ENCODE assay signal across 9 cellular contexts in genomic region chr2:231900486-231900942, GRCh38. TPM values are rescaled to one million over a fixed set of nuclear protein-coding genes. Genes with fewer than 3 reads are reported as not detected.
DNase-seq lines count a peak whose midpoint lies in the region; ATAC-seq, FAIRE-seq and TF ChIP-seq lines count a peak whose summit lies in the region.
"Had no signal": no experiment of that assay in that cellular context is flagged by ENCODE, and none has a peak within 500 bp of the region (broad histone marks: within the 10 kb centered on the region; RNA-seq: fewer than 3 reads in every experiment).

No MANE protein-coding gene starts in this region.

- intact Hi-C loops in Calu3 (cut with micrococcal nuclease; ENCODE audit: unreplicated experiment) (no loop called here), K562 (cut with micrococcal nuclease) (loop anchor here (10.0 kb wide), 1 partner anchor 46 kb away; no protein-coding TSS in a partner anchor)

- peak; percentile 80 for FAIRE-seq in K562 (lab: Jason Lieb, UNC)

- no peaks in the 10 kb centered on the region for H3K9me3 ChIP-seq in K562 (replicated peaks; ENCODE audit: control insufficient read depth, insufficient read depth, low read depth, low read length)

- H3K9me1 ChIP-seq in K562 (ENCODE audit: control insufficient read depth, insufficient read depth, low read length): no peaks in the 10 kb centered on the region

- TF ChIP-seq RAD21 in K562 (CRISPR knock-in tag; conservative IDR thresholded peaks at IDR 0.05 in 1 of 2, IDR thresholded peaks at IDR 0.05 in 1 of 2): peak; percentile 53 to 74

- DNase-seq in Calu3 (peak; percentile 95), HUDEP-2 (lab: John Stamatoyannopoulos, UW; ENCODE audit: unreplicated experiment in 76 of 76) (peak in 70 of 76 experiments; percentile 2 to 88 (median 59)), T-helper 9 cell (peak; percentile 46), K562 (ENCODE audit: extremely low read depth in 1 of 4, low spot score in 3 of 4) (peak; percentile 77 to 86 (median 78)), immature natural killer cell (peak; percentile 29 to 37 (median 30)), dedifferentiated amniotic fluid mesenchymal stem cell (ENCODE audit: extremely low spot score) (no peak), epidermal melanocyte (ENCODE audit: insufficient read length, low spot score) (no peak)
- DNase-seq in stimulated activated CD4-positive, alpha-beta T cell treated with anti-CD3 and anti-CD28 coated beads, Interleukin-15, amount 100 ng/mL, for 1 hour (ENCODE audit: low read depth in 1 of 2, low spot score in 1 of 2): peak; percentile 11 to 34

- H3K27ac ChIP-seq in K562 (ENCODE audit: extremely low read depth, low read depth, low read length): no peak overlapping the region

- peak overlapping the region; percentile 43; the same call in 1 of the 2 replicates for H3K4me2 ChIP-seq in K562 (ENCODE audit: insufficient read depth, low read length)

- H3K4me3 Mint-ChIP-seq in Calu3 (ENCODE audit: low read depth, unreplicated experiment): peak overlapping the region; percentile 45
- no peak overlapping the region for H3K4me3 Mint-ChIP-seq in immature natural killer cell
- H3K4me3 Mint-ChIP-seq: IgD-negative memory B cell had no signal

- H3K27me3 ChIP-seq in K562 (ENCODE audit: control insufficient read depth in 2 of 2, insufficient read depth in 2 of 2, low read length in 2 of 2): peaks cover 0 to 8% of the 10 kb centered on the region in 2 experiments; a peak in 2 of 5 replicates

- no peak for TF ChIP-seq POLR2A in K562 (conservative IDR thresholded peaks at IDR 0.05)

- POLR2A ChIA-PET in K562 (lab: Yijun Ruan, JAX): interaction anchor here (0.6 to 1.2 kb wide), 7 partner anchors 9 to 558 kb away, joined by 3 to 7 read pairs (median 4); no protein-coding TSS in a partner anchor

- peaks cover 15% of the 10 kb centered on the region for H3K4me1 Mint-ChIP-seq in Calu3 (ENCODE audit: low read depth, unreplicated experiment)
- no peaks in the 10 kb centered on the region for H3K4me1 Mint-ChIP-seq in immature natural killer cell
- H3K4me1 Mint-ChIP-seq: IgD-negative memory B cell had no signal

- BruUV-seq in Calu3 (replicated peaks; lab: Mats Ljungman, UMichigan): no TSS peak
- no TSS peak for BruUV-seq in K562 (replicated peaks; lab: Mats Ljungman, UMichigan)

- peak; percentile 88 for TF ChIP-seq CTCF in Calu3 (IDR thresholded peaks at IDR 0.05; ENCODE audit: unreplicated experiment)
- peak; percentile 79 to 97 (median 82) for TF ChIP-seq CTCF in K562 (IDR thresholded peaks at IDR 0.05 in 2 of 3, conservative IDR thresholded peaks at IDR 0.05 in 1 of 3; ENCODE audit: insufficient read depth in 2 of 3, low read depth in 1 of 3, low read length in 3 of 3)

- CTCF ChIA-PET in Calu3 (lab: Charles Lee) (interaction anchor here (0.6 to 2.6 kb wide), 6 partner anchors 17 to 348 kb away, joined by 3 to 10 read pairs (median 4); no protein-coding TSS in a partner anchor), K562 (lab: Yijun Ruan, JAX; ENCODE audit: low intra/inter-chr PET ratio) (interaction anchor here (0.6 to 1.4 kb wide), 3 partner anchors 223 to 540 kb away, joined by 3 to 4 read pairs (median 3); no protein-coding TSS in a partner anchor)

- peaks cover 0 to 14% of the 10 kb centered on the region in 2 experiments; a peak in 2 of 5 replicates for H3K4me1 ChIP-seq in K562 (replicated peaks in 1 of 2; ENCODE audit: control insufficient read depth in 2 of 2, insufficient read depth in 2 of 2, low read length in 2 of 2)

- in situ Hi-C loops in K562 (cut with MboI): loop anchor here (10.0 kb wide), 2 partner anchors 394 to 614 kb away; no protein-coding TSS in a partner anchor

- peak; percentile 99 for ATAC-seq in K562

- no peak overlapping the region for H3K4me3 ChIP-seq in K562

- H3K79me2 ChIP-seq in K562 (ENCODE audit: control insufficient read depth, insufficient read depth, low read length): no peaks in the 10 kb centered on the region

- H3K27me3 Mint-ChIP-seq in Calu3 (ENCODE audit: unreplicated experiment): peaks cover 27% of the 10 kb centered on the region
- H3K27me3 Mint-ChIP-seq in immature natural killer cell (ENCODE audit: low read depth in 3 of 3): peaks cover 0 to 3% (median 1%) of the 10 kb centered on the region in 3 donors

- peaks cover 9% of the 10 kb centered on the region for H3K36me3 Mint-ChIP-seq in Calu3 (ENCODE audit: insufficient read depth, unreplicated experiment)
- no peaks in the 10 kb centered on the region for H3K36me3 Mint-ChIP-seq in immature natural killer cell
- H3K36me3 Mint-ChIP-seq: IgD-negative memory B cell had no signal

- H3K27ac Mint-ChIP-seq in Calu3 (ENCODE audit: unreplicated experiment) (no peak overlapping the region), immature natural killer cell (no peak overlapping the region)
- H3K27ac Mint-ChIP-seq: IgD-negative memory B cell had no signal

- no peak for TF ChIP-seq EP300 in K562 (IDR thresholded peaks at IDR 0.05; ENCODE audit: low read length)

- H3K9me3 Mint-ChIP-seq in Calu3 (ENCODE audit: low read depth, unreplicated experiment): no peaks in the 10 kb centered on the region
- H3K9me3 Mint-ChIP-seq in immature natural killer cell: no peaks in the 10 kb centered on the region
- H3K9me3 Mint-ChIP-seq: IgD-negative memory B cell had no signal

- H3K36me3 ChIP-seq in K562 (ENCODE audit: control insufficient read depth, insufficient read depth, low read length): no peaks in the 10 kb centered on the region

- 2% methylated on average over 13 of the region's 22 CpGs for WGBS in K562 (ENCODE audit: insufficient coverage, low coverage, missing lambda C conversion rate)

- H3K9ac ChIP-seq in K562 (ENCODE audit: insufficient read depth in 1 of 2, low read depth in 2 of 2, low read length in 2 of 2): no peak overlapping the region; a peak in 2 of 4 replicates

- H4K20me1 ChIP-seq in K562 (replicated peaks; ENCODE audit: control insufficient read depth, insufficient read depth, low read length): no peaks in the 10 kb centered on the region

- H2AFZ ChIP-seq in K562 (ENCODE audit: low read depth, low read length): peak overlapping the region; percentile 5; the same call in 1 of the 2 replicates

TF ChIP-seq in K562, 482 proteins besides CTCF, POLR2A, EP300 and RAD21 (continues in another document):
- TF ChIP-seq ZFP36 (IDR thresholded peaks at IDR 0.05; ENCODE audit: low read depth, low read length, partially characterized antibody) (peak; percentile 17), XRCC5 (IDR thresholded peaks at IDR 0.05; ENCODE audit: low read depth, low read length) (0 out of 2 replicates have a peak, but pooled peaks have one; percentile 47), HCFC1 (IDR thresholded peaks at IDR 0.05; ENCODE audit: low read depth, low read length) (0 out of 2 replicates have a peak, but pooled peaks have one; percentile 30), RB1 (IDR thresholded peaks at IDR 0.05; ENCODE audit: low read depth) (peak; percentile 52; the same call in 1 of the 2 replicates), EP400 (IDR thresholded peaks at IDR 0.05) (no peak), CTBP1 (IDR thresholded peaks at IDR 0.05; ENCODE audit: borderline replicate concordance) (peak; percentile 28; the same call in 1 of the 2 replicates)
- TF ChIP-seq, protein P1, sequence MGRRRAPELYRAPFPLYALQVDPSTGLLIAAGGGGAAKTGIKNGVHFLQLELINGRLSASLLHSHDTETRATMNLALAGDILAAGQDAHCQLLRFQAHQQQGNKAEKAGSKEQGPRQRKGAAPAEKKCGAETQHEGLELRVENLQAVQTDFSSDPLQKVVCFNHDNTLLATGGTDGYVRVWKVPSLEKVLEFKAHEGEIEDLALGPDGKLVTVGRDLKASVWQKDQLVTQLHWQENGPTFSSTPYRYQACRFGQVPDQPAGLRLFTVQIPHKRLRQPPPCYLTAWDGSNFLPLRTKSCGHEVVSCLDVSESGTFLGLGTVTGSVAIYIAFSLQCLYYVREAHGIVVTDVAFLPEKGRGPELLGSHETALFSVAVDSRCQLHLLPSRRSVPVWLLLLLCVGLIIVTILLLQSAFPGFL (CRISPR knock-in tag; IDR thresholded peaks at IDR 0.05): 0 out of 2 replicates have a peak, but pooled peaks have one; percentile 35

RNA-seq across cellular contexts. Expression of gene NPPC, which starts 25.7 kb away (rescaled TPM):
- not detected in 2 replicates for total RNA-seq in Calu3 (2022)
- total RNA-seq in K562 (2011; cell fraction: chromatin; rRNA removed; ENCODE audit: low replicate concordance): not detected in 2 replicates
- not detected in 2 replicates for total RNA-seq in K562 (2011; cell fraction: nucleolus; rRNA removed)
- not detected in 2 replicates for total RNA-seq in K562 (2011; cell fraction: nucleoplasm; rRNA removed)
- total RNA-seq in K562 (2014; rRNA removed): not detected in 2 replicates
- total RNA-seq in K562 (2014; rRNA removed; fragmentation: Illumina TruSeq; extraction: Trizol): not detected in 2 replicates
- not detected in 2 replicates for total RNA-seq in K562 (2015; rRNA removed; fragmentation: Illumina TruSeq; extraction: Trizol)
- total RNA-seq in K562 (2021): not detected in 2 replicates
- polyA plus RNA-seq in K562 (2011; rRNA removed): not detected in 2 replicates
- polyA plus RNA-seq in K562 (2011; cell fraction: cytosol; rRNA removed): not detected in 2 replicates
- polyA plus RNA-seq in K562 (2011; cell fraction: nucleus; rRNA removed): not detected in 2 replicates
- not detected in 2 replicates for polyA plus RNA-seq in K562 (2012)
- not detected in 2 replicates for polyA plus RNA-seq in K562 (2014; fragmentation: Illumina TruSeq; extraction: Trizol)
- polyA plus RNA-seq in K562 (2014; fragmentation: Nextera tagmentation; extraction: Ambion mirVana): not detected
- not detected in 2 replicates for polyA plus RNA-seq in K562 (2014; rRNA removed)
- not detected in 2 replicates for polyA minus RNA-seq in K562 (2011; rRNA and poly(A)+ RNA removed)
- polyA minus RNA-seq in K562 (2011; cell fraction: cytosol; rRNA and poly(A)+ RNA removed): not detected in 2 replicates
- not detected in 2 replicates for polyA minus RNA-seq in K562 (2011; cell fraction: nucleus; rRNA and poly(A)+ RNA removed)
- under 1 TPM in 1 of 3 donors, not detected in 2; 0.33 TPM for polyA plus RNA-seq in immature natural killer cell
- polyA plus RNA-seq: IgD-negative memory B cell had no signal

Comparison
In these comparisons a context has a peak if more than half of its experiments do, and no peak if none do; other contexts are left out.
1. DNase-seq: peak in Calu3 (single experiment), HUDEP-2 (70 of 76), T-helper 9 cell (single experiment), K562 (4 of 4), immature natural killer cell (3 of 3) and stimulated activated CD4-positive, alpha-beta T cell treated with anti-CD3 and anti-CD28 coated beads, Interleukin-15, amount 100 ng/mL, for 1 hour (2 of 2); none in dedifferentiated amniotic fluid mesenchymal stem cell (single experiment) and epidermal melanocyte (single experiment).